1 cellular context compared by ENCODE assay signal in genomic region chr10:97399843-97400545, GRCh38.
TF ChIP-seq lines count a peak whose summit lies in the region.

No MANE protein-coding gene starts in this region.

TF ChIP-seq in HEK293, 187 proteins besides CTCF, POLR2A, EP300 and RAD21 (continued from another document and continues in another):
- TF ChIP-seq TSHZ1 (tag by site-specific recombination; IDR thresholded peaks at IDR 0.05; ENCODE audit: borderline replicate concordance) = no peak
- no peak for TF ChIP-seq ZNF23 (tag by site-specific recombination; IDR thresholded peaks at IDR 0.05; ENCODE audit: borderline replicate concordance)
- TF ChIP-seq ZNF48 (tag by site-specific recombination; IDR thresholded peaks at IDR 0.05) = no peak
- no peak for TF ChIP-seq ZNF239 (tag by site-specific recombination; IDR thresholded peaks at IDR 0.05)
- TF ChIP-seq ZNF707 (tag by site-specific recombination; IDR thresholded peaks at IDR 0.05) = no peak
- peak; percentile 83 for TF ChIP-seq ZBTB11 (tag by site-specific recombination; conservative IDR thresholded peaks at IDR 0.05; ENCODE audit: low read depth)
- TF ChIP-seq KLF1 (tag by site-specific recombination; IDR thresholded peaks at IDR 0.05) = 0 out of 2 replicates have a peak, but pooled peaks have one; percentile 18
- TF ChIP-seq FEZF1 (tag by site-specific recombination; IDR thresholded peaks at IDR 0.05) = no peak
- no peak for TF ChIP-seq ZBTB26 (tag by site-specific recombination; optimal IDR thresholded peaks at IDR 0.05)
- TF ChIP-seq ZNF37A (tag by site-specific recombination; IDR thresholded peaks at IDR 0.05) = no peak
- no peak for TF ChIP-seq ZFHX2 (tag by site-specific recombination; conservative IDR thresholded peaks at IDR 0.05)
- TF ChIP-seq ZNF626 (tag by site-specific recombination; IDR thresholded peaks at IDR 0.05) = no peak
- TF ChIP-seq ZNF248 (tag by site-specific recombination; IDR thresholded peaks at IDR 0.05) = no peak
- no peak for TF ChIP-seq ZNF214 (tag by site-specific recombination; IDR thresholded peaks at IDR 0.05; ENCODE audit: borderline replicate concordance)
- no peak for TF ChIP-seq ZNF544 (tag by site-specific recombination; IDR thresholded peaks at IDR 0.05)
- 0 out of 2 replicates have a peak, but pooled peaks have one; percentile 26 for TF ChIP-seq ZNF561 (tag by site-specific recombination; IDR thresholded peaks at IDR 0.05; ENCODE audit: borderline replicate concordance)
- peak; percentile 57; the same call in 1 of the 2 replicates for TF ChIP-seq SP7 (tag by site-specific recombination; IDR thresholded peaks at IDR 0.05)
- no peak for TF ChIP-seq ZNF133 (tag by site-specific recombination; IDR thresholded peaks at IDR 0.05)
- peak; percentile 46; the same call in 1 of the 2 replicates for TF ChIP-seq ZNF692 (tag by site-specific recombination; IDR thresholded peaks at IDR 0.05)
- no peak for TF ChIP-seq ZSCAN16 (tag by site-specific recombination; IDR thresholded peaks at IDR 0.05)
- TF ChIP-seq ZSCAN4 (tag by site-specific recombination; IDR thresholded peaks at IDR 0.05) = no peak
- peak; percentile 69; the same call in 1 of the 2 replicates for TF ChIP-seq ZBTB17 (tag by site-specific recombination; IDR thresholded peaks at IDR 0.05)
- no peak for TF ChIP-seq ZBTB48 (tag by site-specific recombination; IDR thresholded peaks at IDR 0.05)
- TF ChIP-seq YY2 (tag by site-specific recombination; IDR thresholded peaks at IDR 0.05) = no peak
- TF ChIP-seq ZNF654 (tag by site-specific recombination; IDR thresholded peaks at IDR 0.05; ENCODE audit: low read depth) = no peak
- peak; percentile 70 for TF ChIP-seq SP3 (tag by site-specific recombination; IDR thresholded peaks at IDR 0.05)
- TF ChIP-seq ZNF843 (tag by site-specific recombination; IDR thresholded peaks at IDR 0.05) = no peak
- no peak for TF ChIP-seq REST (tag by site-specific recombination; IDR thresholded peaks at IDR 0.05)
- peak; percentile 53; the same call in 1 of the 2 replicates for TF ChIP-seq ZFP37 (tag by site-specific recombination; IDR thresholded peaks at IDR 0.05)
- TF ChIP-seq ZNF174 (tag by site-specific recombination; IDR thresholded peaks at IDR 0.05) = no peak
- no peak for TF ChIP-seq ZNF514 (tag by site-specific recombination; IDR thresholded peaks at IDR 0.05)
- TF ChIP-seq ZEB2 (tag by site-specific recombination; IDR thresholded peaks at IDR 0.05) = peak; percentile 66; the same call in 1 of the 2 replicates
- TF ChIP-seq ZNF792 (tag by site-specific recombination; IDR thresholded peaks at IDR 0.05) = no peak
- no peak for TF ChIP-seq PBX3 (CRISPR knock-in tag; IDR thresholded peaks at IDR 0.05)
- TF ChIP-seq HOXA7 (CRISPR knock-in tag; IDR thresholded peaks at IDR 0.05; ENCODE audit: borderline replicate concordance) = no peak
- no peak for TF ChIP-seq SALL2 (tag by site-specific recombination; IDR thresholded peaks at IDR 0.05; ENCODE audit: borderline replicate concordance)
- TF ChIP-seq ZNF621 (tag by site-specific recombination; IDR thresholded peaks at IDR 0.05) = no peak
- peak; percentile 38 for TF ChIP-seq ZXDB (tag by site-specific recombination; IDR thresholded peaks at IDR 0.05)
- TF ChIP-seq INSM2 (tag by site-specific recombination; IDR thresholded peaks at IDR 0.05) = no peak
- no peak for TF ChIP-seq ZNF785 (tag by site-specific recombination; IDR thresholded peaks at IDR 0.05)
- peak; percentile 96 for TF ChIP-seq ZNF335 (tag by site-specific recombination; conservative IDR thresholded peaks at IDR 0.05)
- no peak for TF ChIP-seq OVOL3 (tag by site-specific recombination; IDR thresholded peaks at IDR 0.05)
- no peak for TF ChIP-seq ZNF157 (tag by site-specific recombination; IDR thresholded peaks at IDR 0.05)
- TF ChIP-seq ZBTB6 (tag by site-specific recombination; IDR thresholded peaks at IDR 0.05) = no peak
- TF ChIP-seq ZNF548 (tag by site-specific recombination; IDR thresholded peaks at IDR 0.05) = no peak
- TF ChIP-seq ZNF529 (tag by site-specific recombination; IDR thresholded peaks at IDR 0.05; ENCODE audit: insufficient replicate concordance) = no peak
- peak; percentile 88 for TF ChIP-seq ZNF366 (tag by site-specific recombination; conservative IDR thresholded peaks at IDR 0.05)
